Comparison of ENCODE assay signal across 24 cellular contexts in the genomic region with DNA sequence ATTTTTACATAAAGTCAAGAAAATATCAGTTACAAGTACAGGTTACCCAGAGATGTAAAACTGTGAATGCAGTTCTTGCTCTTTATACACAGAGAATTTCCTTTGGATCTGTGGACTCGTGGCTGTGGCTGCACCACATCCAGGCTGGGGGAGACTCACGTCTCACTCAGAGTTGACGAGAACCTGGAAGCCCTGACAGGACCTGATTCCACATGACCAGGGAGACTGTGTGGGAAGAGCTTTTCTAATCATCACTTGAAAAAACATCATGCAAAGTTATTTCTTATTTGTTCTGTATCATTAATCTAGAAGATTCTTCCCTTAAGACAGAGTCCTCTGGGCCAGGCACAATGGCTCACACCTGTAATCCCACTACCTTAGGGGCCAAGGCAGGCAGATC.
DNase-seq lines count a peak whose midpoint lies in the region; FAIRE-seq and TF ChIP-seq lines count a peak whose summit lies in the region.
"Had no signal": no experiment of that assay in that cellular context is flagged by ENCODE, and none has a peak within 500 bp of the region (broad histone marks: within the 10 kb centered on the region; RNA-seq: fewer than 3 reads in every experiment).

No MANE protein-coding gene starts in this region.

- DNase-seq in GM03348 (ENCODE audit: low spot score) = peak; percentile 1
- DNase-seq in GM20000 (ENCODE audit: low spot score) = peak; percentile 1
- DNase-seq in ecto neural progenitor cell (ENCODE audit: low spot score) = peak; percentile 9
- peak; percentile 1 for DNase-seq in urothelium cell line (ENCODE audit: low spot score)
- no peak for DNase-seq in head of caudate nucleus
- DNase-seq in activated gamma-delta T cell treated with Interleukin-2 at 50 U/mL for 16 hours = no peak
- DNase-seq in COR-L47 (lab: John Stamatoyannopoulos, UW) = no peak
- DNase-seq: BE2C; DMS153; H7; Kasumi-1; MV-4-11; NCI-H1105; NCI-H146; NCI-H1930; NCI-H2107; NCI-H446; NCI-H524 treated with DMSO at 0.1 percent for 48 hours; NCI-H774; NK-92 treated with Interleukin-12 subunit alpha and Interleukin-12 subunit beta, amount 100 ng/mL, for 24 hours; PC-3; T-cell had no signal

- no peak for TF ChIP-seq CTCF in GM20000 (IDR thresholded peaks at IDR 0.05; ENCODE audit: extremely low read depth, missing control alignments)

- intact Hi-C loops in head of caudate nucleus (cut with DNase I) = no loop called here

- FAIRE-seq in urothelium cell line (lab: Jason Lieb, UNC) = no peak
- FAIRE-seq: HTR-8/SVneo, K562 had no signal

Comparison
In these comparisons a context has a peak if more than half of its experiments do, and no peak if none do; other contexts are left out.
1. DNase-seq: peak in GM03348 (single experiment), GM20000 (single experiment), ecto neural progenitor cell (single experiment) and urothelium cell line (single experiment); none in head of caudate nucleus (0 of 42), activated gamma-delta T cell treated with Interleukin-2 at 50 U/mL for 16 hours (single experiment) and COR-L47 (single experiment).